12 cellular contexts compared by ENCODE assay signal in the genomic region with DNA sequence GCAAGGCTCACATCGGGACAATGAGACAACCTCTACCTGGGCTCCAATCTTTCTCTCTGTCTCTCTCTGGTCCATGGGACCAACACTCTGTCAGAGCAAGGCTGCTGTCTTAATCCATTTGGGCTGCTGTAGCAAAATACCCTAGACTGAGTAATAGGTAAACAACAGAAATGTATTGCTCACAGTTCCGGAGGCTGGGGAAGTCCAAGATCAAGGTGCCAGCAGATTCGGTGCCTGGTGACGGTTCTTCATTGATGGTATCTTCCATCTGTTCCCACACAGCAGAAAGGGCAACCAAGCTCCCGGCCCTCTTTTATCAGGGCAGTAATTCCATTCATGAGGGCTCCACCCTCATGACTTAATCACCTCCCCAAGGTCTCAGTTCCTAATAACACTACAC.
"Had no signal": no experiment of that assay in that cellular context is flagged by ENCODE, and none has a peak within 500 bp of the region (broad histone marks: within the 10 kb centered on the region; RNA-seq: fewer than 3 reads in every experiment).

No MANE protein-coding gene starts in this region.

- H3K9me3 ChIP-seq: sigmoid colon, testis had no signal

- ATAC-seq: left ventricle myocardium superior; stimulated activated naive CD8-positive, alpha-beta T cell treated with anti-CD3 and anti-CD28 coated beads, Interleukin-15, amount 100 ng/mL, for 72 hours had no signal

- H3K4me3 ChIP-seq: sigmoid colon, testis had no signal

- H3K27ac Mint-ChIP-seq: activated naive CD8-positive, alpha-beta T cell treated with anti-CD3 and anti-CD28 coated beads for 36 hours; nephron progenitor cell had no signal

- H3K36me3 ChIP-seq: sigmoid colon had no signal

- H3K27me3 ChIP-seq: sigmoid colon, testis had no signal

- H3K4me1 ChIP-seq: sigmoid colon had no signal

- H3K27ac ChIP-seq: sigmoid colon, testis had no signal

- H3K9me3 Mint-ChIP-seq: activated naive CD8-positive, alpha-beta T cell treated with anti-CD3 and anti-CD28 coated beads for 36 hours; nephron progenitor cell; stimulated activated naive CD8-positive, alpha-beta T cell treated with anti-CD3 and anti-CD28 coated beads, Interleukin-15, amount 100 ng/mL, for 72 hours had no signal

- DNase-seq: activated CD4-positive, alpha-beta T cell treated with anti-CD3 and anti-CD28 coated beads, Interleukin-2, amount 50 U/mL, for 48 hours; activated CD4-positive, CD25-positive, alpha-beta regulatory T cell treated with anti-CD3 and anti-CD28 coated beads, Interleukin-2, amount 50 U/mL, for 72 hours; activated gamma-delta T cell treated with Interleukin-2 at 50 U/mL for 16 hours; activated naive CD8-positive, alpha-beta T cell treated with anti-CD3 and anti-CD28 coated beads for 36 hours; activated T-cell treated with anti-CD3 and anti-CD28 coated beads, Interleukin-2, amount 50 U/mL, for 48 hours; anterior cingulate cortex; left ventricle myocardium superior; nephron progenitor cell; sigmoid colon; stimulated activated CD4-positive, alpha-beta T cell treated with anti-CD3 and anti-CD28 coated beads, Interleukin-2, amount 100 ng/mL, for 48 hours; stimulated activated naive CD8-positive, alpha-beta T cell treated with anti-CD3 and anti-CD28 coated beads, Interleukin-15, amount 100 ng/mL, for 72 hours; testis had no signal

- H3K4me3 Mint-ChIP-seq: activated naive CD8-positive, alpha-beta T cell treated with anti-CD3 and anti-CD28 coated beads for 36 hours; nephron progenitor cell; stimulated activated naive CD8-positive, alpha-beta T cell treated with anti-CD3 and anti-CD28 coated beads, Interleukin-15, amount 100 ng/mL, for 72 hours had no signal

- H3K36me3 Mint-ChIP-seq: activated naive CD8-positive, alpha-beta T cell treated with anti-CD3 and anti-CD28 coated beads for 36 hours had no signal
